12 cellular contexts compared by ENCODE assay signal in genomic region chr1:68010094-68010493, GRCh38. TPM values are rescaled to one million over a fixed set of nuclear protein-coding genes. Genes with fewer than 3 reads are reported as not detected.
A peak's percentile ranks its signal among the peaks of the same experiment; 100 is the strongest.
DNase-seq lines count a peak whose midpoint lies in the region; ATAC-seq and TF ChIP-seq lines count a peak whose summit lies in the region.
"Had no signal": no experiment of that assay in that cellular context is flagged by ENCODE, and none has a peak within 500 bp of the region (broad histone marks: within the 10 kb centered on the region; RNA-seq: fewer than 3 reads in every experiment).

No MANE protein-coding gene starts in this region.

- H3K27ac ChIP-seq in heart left ventricle (no peak overlapping the region), RWPE1 (no peak overlapping the region), foreskin keratinocyte (no peak overlapping the region), ascending aorta (no peak overlapping the region)
- H3K27ac ChIP-seq: skin epidermis, vagina had no signal

- TF ChIP-seq POLR2A in heart left ventricle (IDR thresholded peaks at IDR 0.05): no peak

- H3K9me3 ChIP-seq in heart left ventricle: peaks cover 0 to 2% (median 0%) of the 10 kb centered on the region in 12 donors
- no peaks in the 10 kb centered on the region for H3K9me3 ChIP-seq in ascending aorta
- H3K9me3 ChIP-seq: vagina had no signal

- H3K4me1 ChIP-seq in heart left ventricle: no peaks in the 10 kb centered on the region
- peaks cover 14% of the 10 kb centered on the region for H3K4me1 ChIP-seq in foreskin keratinocyte
- H3K4me1 ChIP-seq in ascending aorta: no peaks in the 10 kb centered on the region
- H3K4me1 ChIP-seq: vagina had no signal

- intact Hi-C loops in heart left ventricle (cut with DNase I) (loop anchor here in 9 of 10 donors (2.0 to 10.0 kb wide), 6 partner anchors 102 to 245 kb away; no protein-coding TSS in a partner anchor), cardiac septum (cut with DNase I) (loop anchor here (5.0 to 10.0 kb wide), 3 partner anchors 102 to 245 kb away; no protein-coding TSS in a partner anchor), ascending aorta (cut with DNase I) (loop anchor here (10.0 kb wide), 1 partner anchor 245 kb away; no protein-coding TSS in a partner anchor)

- H3K36me3 ChIP-seq in heart left ventricle (no peaks in the 10 kb centered on the region), ascending aorta (no peaks in the 10 kb centered on the region)
- H3K36me3 ChIP-seq: vagina had no signal

- CTCF ChIA-PET in RWPE1 (lab: Yijun Ruan, JAX): interaction anchor here (0.5 to 2.5 kb wide), 9 partner anchors 23 to 275 kb away, joined by 3 to 13 read pairs (median 4); no protein-coding TSS in a partner anchor

- POLR2A ChIA-PET in RWPE1 (lab: Yijun Ruan, JAX; ENCODE audit: low non-redundant PET): no interaction called here

- ATAC-seq in heart left ventricle (peak in 2 of 4 donors; percentile 47 to 64), foreskin keratinocyte (peak; percentile 44), GM21528 (IDR thresholded peaks at IDR 0.05; ENCODE audit: low FRiP score, unreplicated experiment) (no peak)

- H3K27me3 ChIP-seq in heart left ventricle (no peaks in the 10 kb centered on the region), foreskin keratinocyte (no peaks in the 10 kb centered on the region), ascending aorta (no peaks in the 10 kb centered on the region)
- H3K27me3 ChIP-seq: vagina had no signal

- DNase-seq in heart left ventricle (no peak), cardiac septum (ENCODE audit: low spot score) (no peak), RWPE1 (ENCODE audit: low spot score) (peak; percentile 45), foreskin keratinocyte (peak in 1 of 2 donors; percentile 23), ascending aorta (ENCODE audit: low spot score in 2 of 2) (no peak), GM19240 (ENCODE audit: insufficient read length, low spot score) (no peak), T1000 (lab: John Stamatoyannopoulos, UW) (no peak)
- DNase-seq: activated CD4-positive, alpha-beta T cell treated with anti-CD3 and anti-CD28 coated beads for 1 hour; CD8-positive, alpha-beta memory T cell had no signal

- TF ChIP-seq CTCF in heart left ventricle (IDR thresholded peaks at IDR 0.05) (peak in 10 of 12 donors; percentile 17 to 55 (median 38)), RWPE1 (conservative IDR thresholded peaks at IDR 0.05; ENCODE audit: low read depth) (0 out of 2 replicates have a peak, but pooled peaks have one; percentile 12), foreskin keratinocyte (conservative IDR thresholded peaks at IDR 0.05) (peak; percentile 67), ascending aorta (IDR thresholded peaks at IDR 0.05) (peak in 1 of 3 experiments; percentile 34)

- H3K4me3 ChIP-seq in heart left ventricle (no peak overlapping the region), ascending aorta (no peak overlapping the region)
- H3K4me3 ChIP-seq: skin epidermis, vagina had no signal

RNA-seq across cellular contexts. Expression of gene DIRAS3, which starts 40.3 kb away (rescaled TPM):
- 10 to 100 TPM in 4 of 9 donors, 1 to 10 TPM in 5; 7.0 to 22.1 (median 10.0) TPM for total RNA-seq in heart left ventricle
- 10 to 100 TPM in 1 of 2 donors, 1 to 10 TPM in 1; 3.8 to 10.9 TPM for polyA plus RNA-seq in heart left ventricle
- 37.8 TPM for total RNA-seq in cardiac septum
- 0.11 and 0.24 TPM in 2 replicates for total RNA-seq in foreskin keratinocyte
- polyA plus RNA-seq in foreskin keratinocyte: 0.16 and 0.22 TPM in 2 replicates
- 3.4 TPM for total RNA-seq in ascending aorta
- polyA plus RNA-seq: CD8-positive, alpha-beta memory T cell had no signal
